In the genomic region with DNA sequence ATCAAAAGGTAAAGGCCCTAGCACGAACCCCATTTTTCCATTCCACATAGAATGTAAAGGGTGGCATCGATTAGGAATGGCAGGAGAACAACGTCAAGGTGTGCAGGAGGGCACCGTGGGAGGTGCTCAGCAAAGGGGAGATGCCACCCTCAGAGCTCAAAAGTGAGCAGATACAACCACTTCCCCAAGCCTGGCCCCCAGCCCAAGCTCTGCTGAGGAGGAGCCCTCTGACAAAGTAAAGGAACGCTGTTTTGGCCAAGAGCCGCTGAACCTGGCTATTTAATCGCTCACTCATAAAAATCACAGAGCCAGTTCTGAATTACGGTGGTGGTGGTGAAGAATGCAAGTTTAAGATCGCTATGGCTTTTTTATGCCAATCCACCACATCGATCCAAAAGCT, we compare ENCODE assay signal across 8 cellular contexts. TPM values are rescaled to one million over a fixed set of nuclear protein-coding genes. Genes with fewer than 3 reads are reported as not detected.
DNase-seq lines count a peak whose midpoint lies in the region; ATAC-seq and TF ChIP-seq lines count a peak whose summit lies in the region.

No MANE protein-coding gene starts in this region.

- DNase-seq in BE2C (no peak), LNCaP clone FGC (ENCODE audit: low read depth) (no peak), NCI-H510A treated with DMSO at 0.1 percent for 48 hours (lab: John Stamatoyannopoulos, UW) (no peak), HPDE6-E6E7 (ENCODE audit: extremely low spot score) (no peak)
- no peak for DNase-seq in stimulated activated CD8-positive, alpha-beta memory T cell treated with anti-CD3 and anti-CD28 coated beads, Interleukin-4, amount 100 ng/mL, for 48 hours

- H3K9me3 Mint-ChIP-seq in dendritic cell treated with granulocyte-macrophage colony-stimulating factor and Interleukin-4, amounts not matched to agents 40 ng/mL and 50 ng/mL, for 4 days, result no peaks in the 10 kb centered on the region
- H3K9me3 Mint-ChIP-seq in nephron, result no peaks in the 10 kb centered on the region

- peaks cover 16% of the 10 kb centered on the region for H3K27me3 ChIP-seq in BE2C

- peaks cover 37% of the 10 kb centered on the region for H3K27me3 Mint-ChIP-seq in dendritic cell treated with granulocyte-macrophage colony-stimulating factor and Interleukin-4, amounts not matched to agents 40 ng/mL and 50 ng/mL, for 4 days
- H3K27me3 Mint-ChIP-seq in nephron (ENCODE audit: low read depth), result peaks cover 45% of the 10 kb centered on the region

- TF ChIP-seq CTCF in BE2C (IDR thresholded peaks at IDR 0.05; ENCODE audit: low read depth, low read length), result no peak
- no peak for TF ChIP-seq CTCF in LNCaP clone FGC (IDR thresholded peaks at IDR 0.05; ENCODE audit: control insufficient read depth, extremely low read depth, insufficient read depth)
- no peak for TF ChIP-seq CTCF in nephron (IDR thresholded peaks at IDR 0.05; ENCODE audit: unreplicated experiment in 3 of 3)

- H3K4me3 ChIP-seq in BE2C (ENCODE audit: low read depth, low read length) (peak overlapping the region; percentile 67), LNCaP clone FGC (ENCODE audit: low read depth, low read length) (peak overlapping the region; percentile 59)

- peaks cover 9% of the 10 kb centered on the region for H3K36me3 Mint-ChIP-seq in dendritic cell treated with granulocyte-macrophage colony-stimulating factor and Interleukin-4, amounts not matched to agents 40 ng/mL and 50 ng/mL, for 4 days (ENCODE audit: low read depth)
- no peaks in the 10 kb centered on the region for H3K36me3 Mint-ChIP-seq in nephron (ENCODE audit: low read depth)

- H3K4me3 Mint-ChIP-seq in dendritic cell treated with granulocyte-macrophage colony-stimulating factor and Interleukin-4, amounts not matched to agents 40 ng/mL and 50 ng/mL, for 4 days, result peak overlapping the region; percentile 79
- H3K4me3 Mint-ChIP-seq in nephron, result peak overlapping the region; percentile 83 to 94 (median 92)

- intact Hi-C loops in dendritic cell treated with granulocyte-macrophage colony-stimulating factor and Interleukin-4, amounts not matched to agents 40 ng/mL and 50 ng/mL, for 4 days (cut with micrococcal nuclease), result no loop called here

- no peak for ATAC-seq in GM18517 (IDR thresholded peaks at IDR 0.05; ENCODE audit: unreplicated experiment)

- no peaks in the 10 kb centered on the region for H3K36me3 ChIP-seq in BE2C

- H3K9me3 ChIP-seq in BE2C, result no peaks in the 10 kb centered on the region

- H3K27ac Mint-ChIP-seq in dendritic cell treated with granulocyte-macrophage colony-stimulating factor and Interleukin-4, amounts not matched to agents 40 ng/mL and 50 ng/mL, for 4 days, result peak overlapping the region; percentile 82
- peak overlapping the region; percentile 63 to 93 (median 87) for H3K27ac Mint-ChIP-seq in nephron

- peaks cover 17% of the 10 kb centered on the region for H3K4me1 Mint-ChIP-seq in dendritic cell treated with granulocyte-macrophage colony-stimulating factor and Interleukin-4, amounts not matched to agents 40 ng/mL and 50 ng/mL, for 4 days (ENCODE audit: low read depth)
- H3K4me1 Mint-ChIP-seq in nephron, result peaks cover 10% of the 10 kb centered on the region

- H3K4me1 ChIP-seq in BE2C, result no peaks in the 10 kb centered on the region

RNA-seq across cellular contexts. Expression of gene GNB5, which starts 12.4 kb away (rescaled TPM):
- polyA plus RNA-seq in BE2C (2012; ENCODE audit: insufficient read depth, insufficient read length, low read depth), result 9.3 TPM
